In the genomic region with DNA sequence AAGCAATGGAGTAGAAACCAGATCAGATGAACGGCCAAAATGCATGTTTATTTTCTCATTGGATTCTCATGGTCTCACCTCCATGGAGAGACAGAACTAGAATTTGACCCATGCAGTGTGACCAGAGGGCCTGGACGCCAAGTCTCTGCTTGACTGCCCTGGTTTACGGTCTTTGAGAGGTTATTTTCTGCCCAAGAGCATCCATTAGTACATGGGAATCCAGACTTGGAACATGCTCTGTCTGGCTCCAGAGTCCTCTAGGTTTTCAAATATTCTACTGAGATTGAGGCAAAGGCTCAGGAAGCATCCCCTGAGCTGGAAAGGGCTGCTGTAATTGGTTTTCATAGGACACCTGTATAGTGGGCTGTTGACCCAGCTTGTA, we compare ENCODE assay signal across 10 cellular contexts. TPM values are rescaled to one million over a fixed set of nuclear protein-coding genes. Genes with fewer than 3 reads are reported as not detected.
DNase-seq lines count a peak whose midpoint lies in the region; ATAC-seq and TF ChIP-seq lines count a peak whose summit lies in the region.
"Had no signal": no experiment of that assay in that cellular context is flagged by ENCODE, and none has a peak within 500 bp of the region (broad histone marks: within the 10 kb centered on the region; RNA-seq: fewer than 3 reads in every experiment).

No MANE protein-coding gene starts in this region.

- H3K36me3 ChIP-seq in upper lobe of right lung (no peaks in the 10 kb centered on the region), A673 (ENCODE audit: insufficient read depth, low read length, poor library complexity, severe bottlenecking) (no peaks in the 10 kb centered on the region)

- H3K27me3 Mint-ChIP-seq in activated naive CD4-positive, alpha-beta T cell treated with anti-CD3 and anti-CD28 coated beads, Interleukin-2, amount 10 ng/mL, durations not matched to agents 7 days and 5 days = peaks cover 7% of the 10 kb centered on the region

- no peaks in the 10 kb centered on the region for H3K36me3 Mint-ChIP-seq in activated naive CD4-positive, alpha-beta T cell treated with anti-CD3 and anti-CD28 coated beads, Interleukin-2, amount 10 ng/mL, durations not matched to agents 7 days and 5 days

- peak overlapping the region; percentile 65 for H3K4me3 Mint-ChIP-seq in activated naive CD4-positive, alpha-beta T cell treated with anti-CD3 and anti-CD28 coated beads, Interleukin-2, amount 10 ng/mL, durations not matched to agents 7 days and 5 days

- POLR2A ChIA-PET in A673 (lab: Charles Lee; ENCODE audit: low non-redundant PET) = no interaction called here

- H3K4me1 ChIP-seq in upper lobe of right lung (peaks cover 10% of the 10 kb centered on the region), A673 (ENCODE audit: insufficient read depth, low read length, poor library complexity, severe bottlenecking) (no peaks in the 10 kb centered on the region)

- peaks cover 5% of the 10 kb centered on the region for H3K9me3 Mint-ChIP-seq in activated naive CD4-positive, alpha-beta T cell treated with anti-CD3 and anti-CD28 coated beads, Interleukin-2, amount 10 ng/mL, durations not matched to agents 7 days and 5 days

- no TSS peak for BruUV-seq in A673 (replicated peaks; lab: Mats Ljungman, UMichigan)

- peaks cover 8% of the 10 kb centered on the region for H3K4me1 Mint-ChIP-seq in activated naive CD4-positive, alpha-beta T cell treated with anti-CD3 and anti-CD28 coated beads, Interleukin-2, amount 10 ng/mL, durations not matched to agents 7 days and 5 days

- H3K9me3 ChIP-seq in upper lobe of right lung (peaks cover 6% of the 10 kb centered on the region), A673 (ENCODE audit: low read depth, low read length, poor library complexity, severe bottlenecking) (no peaks in the 10 kb centered on the region)

- CTCF ChIA-PET in activated naive CD4-positive, alpha-beta T cell treated with anti-CD3 and anti-CD28 coated beads, Interleukin-2, amount 10 ng/mL, durations not matched to agents 7 days and 5 days (lab: Charles Lee) = interaction anchor here (0.6 kb wide), 1 partner anchor 1229 kb away, joined by 3 read pairs; no protein-coding TSS in a partner anchor
- CTCF ChIA-PET in A673 (lab: Charles Lee) = no interaction called here

- no peak overlapping the region for H3K27ac Mint-ChIP-seq in activated naive CD4-positive, alpha-beta T cell treated with anti-CD3 and anti-CD28 coated beads, Interleukin-2, amount 10 ng/mL, durations not matched to agents 7 days and 5 days

- intact Hi-C loops in upper lobe of right lung (cut with DNase I) (no loop called here), head of caudate nucleus (cut with DNase I) (no loop called here), A673 (cut with micrococcal nuclease; ENCODE audit: unreplicated experiment) (no loop called here)

- no peaks in the 10 kb centered on the region for H3K27me3 ChIP-seq in upper lobe of right lung
- no peaks in the 10 kb centered on the region for H3K27me3 ChIP-seq in A673 (replicated peaks; ENCODE audit: insufficient read depth, low read depth, low read length, poor library complexity)

- ATAC-seq in SK-N-SH treated with all-trans-retinoic acid at 6 μM for 48 hours (peak; percentile 61), left lobe of liver (peak; percentile 35), upper lobe of right lung (no peak)

- no peak for DNase-seq in activated naive CD4-positive, alpha-beta T cell treated with anti-CD3 and anti-CD28 coated beads, Interleukin-2, amount 10 ng/mL, durations not matched to agents 7 days and 5 days
- no peak for DNase-seq in activated naive CD4-positive, alpha-beta T cell treated with anti-CD3 and anti-CD28 coated beads, Interleukin-2, amount 50 U/mL, for 16 hours
- DNase-seq in left lobe of liver (ENCODE audit: low spot score) = no peak
- no peak for DNase-seq in upper lobe of right lung
- DNase-seq in head of caudate nucleus = no peak
- no peak for DNase-seq in activated CD8-positive, alpha-beta memory T cell treated with anti-CD3 and anti-CD28 coated beads for 24 hours
- DNase-seq in A673 (ENCODE audit: low spot score) = no peak
- DNase-seq: activated CD4-positive, alpha-beta T cell treated with anti-CD3 and anti-CD28 coated beads for 1 hour had no signal

- H3K27ac ChIP-seq in upper lobe of right lung (no peak overlapping the region), A673 (ENCODE audit: low read depth, low read length, poor library complexity, severe bottlenecking) (no peak overlapping the region)
- H3K27ac ChIP-seq: C4-2B had no signal

- TF ChIP-seq CTCF in upper lobe of right lung (IDR thresholded peaks at IDR 0.05) (no peak), A673 (conservative IDR thresholded peaks at IDR 0.05; ENCODE audit: low read depth, low read length) (no peak)

- peak overlapping the region; percentile 50 for H3K4me3 ChIP-seq in upper lobe of right lung
- H3K4me3 ChIP-seq in A673 (ENCODE audit: low read depth, low read length, poor library complexity, severe bottlenecking) = no peak overlapping the region

TF ChIP-seq in SK-N-SH treated with all-trans-retinoic acid at 6 μM for 48 hours, 23 proteins besides CTCF, POLR2A, EP300 and RAD21 (continues in another document):
- TF ChIP-seq PPARA (CRISPR knock-in tag; IDR thresholded peaks at IDR 0.05; ENCODE audit: borderline replicate concordance) = no peak
- TF ChIP-seq RARB (CRISPR knock-in tag; IDR thresholded peaks at IDR 0.05) = no peak
- no peak for TF ChIP-seq ZFP3 (CRISPR knock-in tag; IDR thresholded peaks at IDR 0.05)
- TF ChIP-seq, protein P1, sequence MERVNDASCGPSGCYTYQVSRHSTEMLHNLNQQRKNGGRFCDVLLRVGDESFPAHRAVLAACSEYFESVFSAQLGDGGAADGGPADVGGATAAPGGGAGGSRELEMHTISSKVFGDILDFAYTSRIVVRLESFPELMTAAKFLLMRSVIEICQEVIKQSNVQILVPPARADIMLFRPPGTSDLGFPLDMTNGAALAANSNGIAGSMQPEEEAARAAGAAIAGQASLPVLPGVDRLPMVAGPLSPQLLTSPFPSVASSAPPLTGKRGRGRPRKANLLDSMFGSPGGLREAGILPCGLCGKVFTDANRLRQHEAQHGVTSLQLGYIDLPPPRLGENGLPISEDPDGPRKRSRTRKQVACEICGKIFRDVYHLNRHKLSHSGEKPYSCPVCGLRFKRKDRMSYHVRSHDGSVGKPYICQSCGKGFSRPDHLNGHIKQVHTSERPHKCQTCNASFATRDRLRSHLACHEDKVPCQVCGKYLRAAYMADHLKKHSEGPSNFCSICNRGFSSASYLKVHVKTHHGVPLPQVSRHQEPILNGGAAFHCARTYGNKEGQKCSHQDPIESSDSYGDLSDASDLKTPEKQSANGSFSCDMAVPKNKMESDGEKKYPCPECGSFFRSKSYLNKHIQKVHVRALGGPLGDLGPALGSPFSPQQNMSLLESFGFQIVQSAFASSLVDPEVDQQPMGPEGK (CRISPR knock-in tag; IDR thresholded peaks at IDR 0.05; ENCODE audit: borderline replicate concordance) = no peak
- no peak for TF ChIP-seq ZNF70 (CRISPR knock-in tag; IDR thresholded peaks at IDR 0.05)
- TF ChIP-seq, protein P2, sequence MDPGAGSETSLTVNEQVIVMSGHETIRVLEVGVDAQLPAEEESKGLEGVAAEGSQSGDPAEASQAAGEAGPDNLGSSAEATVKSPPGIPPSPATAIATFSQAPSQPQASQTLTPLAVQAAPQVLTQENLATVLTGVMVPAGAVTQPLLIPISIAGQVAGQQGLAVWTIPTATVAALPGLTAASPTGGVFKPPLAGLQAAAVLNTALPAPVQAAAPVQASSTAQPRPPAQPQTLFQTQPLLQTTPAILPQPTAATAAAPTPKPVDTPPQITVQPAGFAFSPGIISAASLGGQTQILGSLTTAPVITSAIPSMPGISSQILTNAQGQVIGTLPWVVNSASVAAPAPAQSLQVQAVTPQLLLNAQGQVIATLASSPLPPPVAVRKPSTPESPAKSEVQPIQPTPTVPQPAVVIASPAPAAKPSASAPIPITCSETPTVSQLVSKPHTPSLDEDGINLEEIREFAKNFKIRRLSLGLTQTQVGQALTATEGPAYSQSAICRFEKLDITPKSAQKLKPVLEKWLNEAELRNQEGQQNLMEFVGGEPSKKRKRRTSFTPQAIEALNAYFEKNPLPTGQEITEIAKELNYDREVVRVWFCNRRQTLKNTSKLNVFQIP (CRISPR knock-in tag; IDR thresholded peaks at IDR 0.05; ENCODE audit: borderline replicate concordance, low read depth) = no peak
- TF ChIP-seq, protein P3, sequence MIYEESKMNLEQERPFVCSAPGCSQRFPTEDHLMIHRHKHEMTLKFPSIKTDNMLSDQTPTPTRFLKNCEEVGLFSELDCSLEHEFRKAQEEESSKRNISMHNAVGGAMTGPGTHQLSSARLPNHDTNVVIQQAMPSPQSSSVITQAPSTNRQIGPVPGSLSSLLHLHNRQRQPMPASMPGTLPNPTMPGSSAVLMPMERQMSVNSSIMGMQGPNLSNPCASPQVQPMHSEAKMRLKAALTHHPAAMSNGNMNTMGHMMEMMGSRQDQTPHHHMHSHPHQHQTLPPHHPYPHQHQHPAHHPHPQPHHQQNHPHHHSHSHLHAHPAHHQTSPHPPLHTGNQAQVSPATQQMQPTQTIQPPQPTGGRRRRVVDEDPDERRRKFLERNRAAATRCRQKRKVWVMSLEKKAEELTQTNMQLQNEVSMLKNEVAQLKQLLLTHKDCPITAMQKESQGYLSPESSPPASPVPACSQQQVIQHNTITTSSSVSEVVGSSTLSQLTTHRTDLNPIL (CRISPR knock-in tag; IDR thresholded peaks at IDR 0.05; ENCODE audit: low read depth) = no peak
- TF ChIP-seq ZC3H10 (CRISPR knock-in tag; IDR thresholded peaks at IDR 0.05) = no peak
- TF ChIP-seq ZNF565 (CRISPR knock-in tag; conservative IDR thresholded peaks at IDR 0.05; ENCODE audit: low read depth) = no peak

RNA-seq across cellular contexts. Expression of a gene that starts 45.4 kb away (rescaled TPM):
- total RNA-seq in left lobe of liver (0.58 TPM), upper lobe of right lung (11.8 TPM), A673 (2021) (1.5 and 1.7 TPM in 2 replicates)
